In the genomic region with DNA sequence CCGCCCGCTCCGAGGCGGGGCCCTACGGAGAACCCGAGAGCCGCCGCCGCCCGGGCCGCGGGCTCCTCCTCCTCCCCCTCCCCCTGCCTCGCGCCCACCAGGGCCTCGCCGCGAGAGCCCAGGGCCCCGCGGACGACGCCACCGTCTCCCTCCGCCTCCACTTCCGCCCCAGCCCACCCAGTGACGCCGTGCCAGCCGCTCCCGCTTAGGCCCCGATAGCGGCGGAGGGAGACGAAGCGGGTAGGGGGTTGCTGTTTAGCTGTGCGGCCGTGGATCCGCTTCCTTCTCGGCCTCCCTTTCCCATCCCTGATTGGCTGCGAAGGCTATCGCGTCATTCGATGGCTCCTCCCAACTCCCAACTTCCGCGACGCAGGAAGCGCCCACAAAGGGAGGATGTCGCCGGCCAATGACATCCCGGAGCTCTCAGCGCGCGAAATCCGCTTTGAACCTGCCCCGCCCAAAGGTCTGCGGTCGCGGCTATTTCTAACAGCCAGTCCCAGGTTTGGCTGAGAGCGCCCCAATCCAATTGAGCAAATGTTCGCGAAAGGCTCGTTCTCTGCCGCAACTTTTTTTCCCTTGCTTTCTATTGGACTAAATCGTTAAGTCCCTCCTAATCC, we compare ENCODE assay signal across 8 cellular contexts. TPM values are rescaled to one million over a fixed set of nuclear protein-coding genes. Genes with fewer than 3 reads are reported as not detected.
DNase-seq lines count a peak whose midpoint lies in the region; ATAC-seq and TF ChIP-seq lines count a peak whose summit lies in the region.

A gene (minus strand): TSS at position 277 of the 617 bp plus-strand sequence. CDS start 304 bp downstream, outside the sequence.

- H3K27ac Mint-ChIP-seq in IgD-negative memory B cell: peak within 1 kb of the TSS; percentile 100

- peaks cover 5% of the 10 kb centered on the region for H3K36me3 Mint-ChIP-seq in IgD-negative memory B cell

- H3K4me1 ChIP-seq in mononuclear cell (ENCODE audit: insufficient read depth, low read length): peaks cover 24% of the 10 kb centered on the region

- H3K27me3 ChIP-seq in mononuclear cell (ENCODE audit: insufficient read depth, low read length): no peaks in the 10 kb centered on the region

- no peaks in the 10 kb centered on the region for H3K27me3 Mint-ChIP-seq in IgD-negative memory B cell

- ATAC-seq in GM21529 (IDR thresholded peaks at IDR 0.05; ENCODE audit: unreplicated experiment): peak; percentile 70

- H3K9me3 ChIP-seq in mononuclear cell (ENCODE audit: low read depth, low read length): no peaks in the 10 kb centered on the region

- H3K9me3 Mint-ChIP-seq in IgD-negative memory B cell: no peaks in the 10 kb centered on the region

- no peak for TF ChIP-seq CTCF in epithelial cell of esophagus (IDR thresholded peaks at IDR 0.05; ENCODE audit: insufficient read depth, low read depth, low read length, missing control alignments)

- DNase-seq in DMS 273 treated with DMSO at 0.1 percent for 48 hours (lab: John Stamatoyannopoulos, UW) (peak; percentile 93), OCI-M2 (lab: John Stamatoyannopoulos, UW; ENCODE audit: unreplicated experiment) (peak; percentile 94), activated T-cell treated with anti-CD3 and anti-CD28 coated beads for 4 hours (peak; percentile 89), epithelial cell of esophagus (ENCODE audit: low read depth) (peak; percentile 99)
- DNase-seq in stimulated activated CD8-positive, alpha-beta memory T cell treated with anti-CD3 and anti-CD28 coated beads, Interleukin-4, amount 100 ng/mL, for 1 hour (ENCODE audit: low read depth in 2 of 2, low spot score in 1 of 2): peak; percentile 90 to 94

- peaks cover 27 to 37% (median 35%) of the 10 kb centered on the region in 3 donors for H3K4me1 Mint-ChIP-seq in IgD-negative memory B cell

- H3K4me3 ChIP-seq in epithelial cell of esophagus (ENCODE audit: low read length) (peak within 1 kb of the TSS; percentile 97), mononuclear cell (ENCODE audit: low read length) (peak within 1 kb of the TSS; percentile 78)

- peak within 1 kb of the TSS; percentile 99 to 100 (median 100) for H3K4me3 Mint-ChIP-seq in IgD-negative memory B cell

RNA-seq across cellular contexts. Expression of the gene that starts here (rescaled TPM):
- polyA plus RNA-seq in IgD-negative memory B cell: 19.6 TPM
- 107 TPM for total RNA-seq in mononuclear cell

Comparison
In these comparisons a context has a peak if more than half of its experiments do, and no peak if none do; other contexts are left out.
1. Peak in every context shown above with its lines: DNase-seq, ATAC-seq and H3K4me3 ChIP-seq.